2 cellular contexts compared by ENCODE assay signal in genomic region chr5:57413145-57413544, GRCh38.
TF ChIP-seq lines count a peak whose summit lies in the region.

No MANE protein-coding gene starts in this region.

TF ChIP-seq in IMR-90, 13 proteins besides CTCF, POLR2A, EP300 and RAD21:
- TF ChIP-seq, protein P1, sequence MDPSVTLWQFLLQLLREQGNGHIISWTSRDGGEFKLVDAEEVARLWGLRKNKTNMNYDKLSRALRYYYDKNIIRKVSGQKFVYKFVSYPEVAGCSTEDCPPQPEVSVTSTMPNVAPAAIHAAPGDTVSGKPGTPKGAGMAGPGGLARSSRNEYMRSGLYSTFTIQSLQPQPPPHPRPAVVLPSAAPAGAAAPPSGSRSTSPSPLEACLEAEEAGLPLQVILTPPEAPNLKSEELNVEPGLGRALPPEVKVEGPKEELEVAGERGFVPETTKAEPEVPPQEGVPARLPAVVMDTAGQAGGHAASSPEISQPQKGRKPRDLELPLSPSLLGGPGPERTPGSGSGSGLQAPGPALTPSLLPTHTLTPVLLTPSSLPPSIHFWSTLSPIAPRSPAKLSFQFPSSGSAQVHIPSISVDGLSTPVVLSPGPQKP (IDR thresholded peaks at IDR 0.05; ENCODE audit: borderline replicate concordance, low read depth, low read length), result no peak
- no peak for TF ChIP-seq RCOR1 (IDR thresholded peaks at IDR 0.05; ENCODE audit: insufficient replicate concordance, low read length)
- TF ChIP-seq CEBPB (IDR thresholded peaks at IDR 0.05; ENCODE audit: low read depth, low read length), result no peak
- no peak for TF ChIP-seq MXI1 (IDR thresholded peaks at IDR 0.05; ENCODE audit: borderline replicate concordance, low read depth, low read length)
- TF ChIP-seq NFE2L2 (IDR thresholded peaks at IDR 0.05; ENCODE audit: low read depth, low read length), result no peak
- TF ChIP-seq MAZ (IDR thresholded peaks at IDR 0.05; ENCODE audit: borderline replicate concordance, low read depth, low read length), result no peak
- TF ChIP-seq RFX5 (IDR thresholded peaks at IDR 0.05; ENCODE audit: low read depth, low read length), result no peak

TF ChIP-seq in neural cell, 6 proteins besides CTCF, POLR2A, EP300 and RAD21 (continued from another document):
- TF ChIP-seq, protein P2, sequence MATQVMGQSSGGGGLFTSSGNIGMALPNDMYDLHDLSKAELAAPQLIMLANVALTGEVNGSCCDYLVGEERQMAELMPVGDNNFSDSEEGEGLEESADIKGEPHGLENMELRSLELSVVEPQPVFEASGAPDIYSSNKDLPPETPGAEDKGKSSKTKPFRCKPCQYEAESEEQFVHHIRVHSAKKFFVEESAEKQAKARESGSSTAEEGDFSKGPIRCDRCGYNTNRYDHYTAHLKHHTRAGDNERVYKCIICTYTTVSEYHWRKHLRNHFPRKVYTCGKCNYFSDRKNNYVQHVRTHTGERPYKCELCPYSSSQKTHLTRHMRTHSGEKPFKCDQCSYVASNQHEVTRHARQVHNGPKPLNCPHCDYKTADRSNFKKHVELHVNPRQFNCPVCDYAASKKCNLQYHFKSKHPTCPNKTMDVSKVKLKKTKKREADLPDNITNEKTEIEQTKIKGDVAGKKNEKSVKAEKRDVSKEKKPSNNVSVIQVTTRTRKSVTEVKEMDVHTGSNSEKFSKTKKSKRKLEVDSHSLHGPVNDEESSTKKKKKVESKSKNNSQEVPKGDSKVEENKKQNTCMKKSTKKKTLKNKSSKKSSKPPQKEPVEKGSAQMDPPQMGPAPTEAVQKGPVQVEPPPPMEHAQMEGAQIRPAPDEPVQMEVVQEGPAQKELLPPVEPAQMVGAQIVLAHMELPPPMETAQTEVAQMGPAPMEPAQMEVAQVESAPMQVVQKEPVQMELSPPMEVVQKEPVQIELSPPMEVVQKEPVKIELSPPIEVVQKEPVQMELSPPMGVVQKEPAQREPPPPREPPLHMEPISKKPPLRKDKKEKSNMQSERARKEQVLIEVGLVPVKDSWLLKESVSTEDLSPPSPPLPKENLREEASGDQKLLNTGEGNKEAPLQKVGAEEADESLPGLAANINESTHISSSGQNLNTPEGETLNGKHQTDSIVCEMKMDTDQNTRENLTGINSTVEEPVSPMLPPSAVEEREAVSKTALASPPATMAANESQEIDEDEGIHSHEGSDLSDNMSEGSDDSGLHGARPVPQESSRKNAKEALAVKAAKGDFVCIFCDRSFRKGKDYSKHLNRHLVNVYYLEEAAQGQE (IDR thresholded peaks at IDR 0.05; ENCODE audit: borderline replicate concordance), result no peak
- TF ChIP-seq TAF1 (IDR thresholded peaks at IDR 0.05; ENCODE audit: low read depth) (no peak), MXI1 (conservative IDR thresholded peaks at IDR 0.05; ENCODE audit: poor library complexity, severe bottlenecking) (no peak), EZH2 (IDR thresholded peaks at IDR 0.05; ENCODE audit: borderline replicate concordance, insufficient read depth, low read length, poor library complexity, severe bottlenecking) (no peak), POLR2AphosphoS5 (IDR thresholded peaks at IDR 0.05) (no peak)
